ENCODE assay signal across 8 cellular contexts in the genomic region with DNA sequence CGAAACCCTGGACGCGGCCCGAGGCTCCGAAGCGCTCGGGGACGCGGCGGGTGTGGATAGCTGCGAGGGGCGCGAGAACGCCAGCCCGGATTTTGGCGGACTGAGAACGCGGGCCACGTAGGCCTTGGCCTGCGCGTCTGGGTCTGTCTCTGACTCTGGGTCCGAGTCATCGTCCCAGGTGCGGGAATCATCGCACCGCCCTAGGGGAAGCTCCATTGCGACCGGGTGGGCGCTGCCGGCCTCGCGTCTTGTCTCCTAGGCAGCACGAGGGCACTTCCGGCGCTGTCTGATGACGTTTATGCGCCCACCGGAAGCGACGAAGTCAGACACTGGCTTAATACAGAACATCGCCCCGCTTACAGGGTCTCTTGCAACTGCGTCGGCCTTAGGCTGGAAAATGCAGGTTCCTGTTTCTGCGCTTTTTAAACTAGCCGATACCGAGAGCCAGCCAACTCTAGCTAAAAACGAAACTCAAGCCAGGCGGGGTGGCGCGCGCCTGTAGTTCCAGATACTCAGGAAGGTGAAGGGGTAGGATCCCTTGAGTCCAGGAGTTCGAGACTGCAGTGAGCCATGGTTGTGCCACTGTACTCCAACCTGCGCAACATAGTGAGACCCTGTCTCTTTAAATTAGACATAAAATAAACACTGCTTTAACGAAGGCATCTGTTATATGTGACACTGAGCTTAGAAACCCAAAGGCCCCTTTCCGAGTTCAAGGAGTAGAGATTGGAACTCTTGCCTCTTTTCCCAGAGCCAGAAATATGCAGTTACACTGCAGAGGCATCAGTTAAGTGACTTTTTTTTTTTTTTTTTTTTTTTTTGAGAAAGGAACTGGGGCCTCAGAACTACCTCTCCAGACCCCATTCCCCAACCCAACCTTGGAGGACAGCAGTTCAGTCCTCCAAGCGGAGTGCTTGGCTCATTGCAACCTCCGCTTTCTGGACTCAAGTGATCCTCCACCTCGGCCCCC. TPM values are rescaled to one million over a fixed set of nuclear protein-coding genes. Genes with fewer than 3 reads are reported as not detected.
A peak's percentile ranks its signal among the peaks of the same experiment; 100 is the strongest.
DNase-seq lines count a peak whose midpoint lies in the region; ATAC-seq and TF ChIP-seq lines count a peak whose summit lies in the region.

Gene FBXW9 (minus strand): TSS at position 266 of the 970 bp plus-strand sequence. CDS start 50 bp downstream, at position 216.

- peaks cover 8% of the 10 kb centered on the region for H3K36me3 ChIP-seq in fibroblast of lung (ENCODE audit: control insufficient read depth, insufficient read depth, low read length)
- peaks cover 0 to 20% (median 4%) of the 10 kb centered on the region in 3 experiments for H3K36me3 ChIP-seq in naive thymus-derived CD4-positive, alpha-beta T cell (ENCODE audit: control insufficient read depth in 2 of 3, insufficient read depth in 3 of 3, low read length in 3 of 3)

- H3K27me3 Mint-ChIP-seq in naive thymus-derived CD4-positive, alpha-beta T cell: no peaks in the 10 kb centered on the region

- no peak for TF ChIP-seq CTCF in LNCaP clone FGC (IDR thresholded peaks at IDR 0.05; ENCODE audit: control insufficient read depth, extremely low read depth, insufficient read depth)
- no peak for TF ChIP-seq CTCF in fibroblast of lung (conservative IDR thresholded peaks at IDR 0.05 in 1 of 2, IDR thresholded peaks at IDR 0.05 in 1 of 2; ENCODE audit: low read depth in 1 of 2, low read length in 2 of 2)

- peak; percentile 83 for DNase-seq in DMS153 (lab: John Stamatoyannopoulos, UW)
- peak; percentile 85 for DNase-seq in LNCaP clone FGC (ENCODE audit: low read depth)
- peak; percentile 94 for DNase-seq in RPMI7951 (ENCODE audit: low read depth)
- DNase-seq in activated T-helper 1 cell treated with anti-CD3 and anti-CD28 coated beads, Interleukin-2, amount 50 U/mL, for 16 hours (ENCODE audit: low read depth in 1 of 2, low spot score in 1 of 2): peak; percentile 94 to 99
- peak; percentile 94 to 97 for DNase-seq in fibroblast of lung (ENCODE audit: low read depth in 2 of 2)
- DNase-seq in naive thymus-derived CD4-positive, alpha-beta T cell: peak; percentile 88 to 97 (median 95)
- DNase-seq in stimulated activated effector memory CD8-positive, alpha-beta T cell treated with anti-CD3 and anti-CD28 coated beads, Interleukin-12 subunit alpha, Interleukin-12 subunit beta, amount 100 ng/mL, for 72 hours (ENCODE audit: low spot score in 2 of 2): peak; percentile 96 to 99

- peak within 1 kb of the TSS; percentile 90 for H3K4me2 ChIP-seq in fibroblast of lung (ENCODE audit: extremely low read depth, insufficient read depth, low read length)

- H3K9me3 Mint-ChIP-seq in naive thymus-derived CD4-positive, alpha-beta T cell: peaks cover 0 to 4% (median 0%) of the 10 kb centered on the region in 11 donors
- H3K9me3 Mint-ChIP-seq in stimulated activated effector memory CD8-positive, alpha-beta T cell treated with anti-CD3 and anti-CD28 coated beads, Interleukin-12 subunit alpha, Interleukin-12 subunit beta, amount 100 ng/mL, for 72 hours: no peaks in the 10 kb centered on the region

- H3K27ac ChIP-seq in fibroblast of lung (ENCODE audit: insufficient read depth, low read length): peak within 1 kb of the TSS; percentile 73
- H3K27ac ChIP-seq in naive thymus-derived CD4-positive, alpha-beta T cell (ENCODE audit: low read depth, low read length): peak within 1 kb of the TSS; percentile 82

- H3K36me3 Mint-ChIP-seq in naive thymus-derived CD4-positive, alpha-beta T cell: peaks cover 0 to 4% (median 0%) of the 10 kb centered on the region in 5 donors
- peaks cover 53% of the 10 kb centered on the region for H3K36me3 Mint-ChIP-seq in stimulated activated effector memory CD8-positive, alpha-beta T cell treated with anti-CD3 and anti-CD28 coated beads, Interleukin-12 subunit alpha, Interleukin-12 subunit beta, amount 100 ng/mL, for 72 hours

- H3K9me3 ChIP-seq in fibroblast of lung (ENCODE audit: control insufficient read depth, insufficient read depth, low read depth, low read length): no peaks in the 10 kb centered on the region
- no peaks in the 10 kb centered on the region for H3K9me3 ChIP-seq in naive thymus-derived CD4-positive, alpha-beta T cell (ENCODE audit: control insufficient read depth in 2 of 3, low read length in 3 of 3)

- H3K4me3 ChIP-seq in LNCaP clone FGC (ENCODE audit: low read depth, low read length): peak within 1 kb of the TSS; percentile 97
- H3K4me3 ChIP-seq in fibroblast of lung (replicated peaks in 1 of 4; ENCODE audit: control extremely low read depth in 1 of 4, insufficient read depth in 1 of 4, low read depth in 3 of 4, low read length in 4 of 4): peak within 1 kb of the TSS; percentile 58 to 86 (median 73)
- H3K4me3 ChIP-seq in naive thymus-derived CD4-positive, alpha-beta T cell (ENCODE audit: low read length): peak within 1 kb of the TSS; percentile 98

- no peaks in the 10 kb centered on the region for H4K20me1 ChIP-seq in fibroblast of lung (ENCODE audit: control insufficient read depth, extremely low read depth, insufficient read depth, low read length)

- H3K27ac Mint-ChIP-seq in naive thymus-derived CD4-positive, alpha-beta T cell: peak within 1 kb of the TSS; percentile 90 to 97 (median 97)
- peak within 1 kb of the TSS; percentile 89 for H3K27ac Mint-ChIP-seq in stimulated activated effector memory CD8-positive, alpha-beta T cell treated with anti-CD3 and anti-CD28 coated beads, Interleukin-12 subunit alpha, Interleukin-12 subunit beta, amount 100 ng/mL, for 72 hours

- CTCF ChIA-PET in naive thymus-derived CD4-positive, alpha-beta T cell (lab: Charles Lee): interaction anchor here (0.9 to 1.2 kb wide), 2 partner anchors 24 to 1314 kb away, joined by 3 read pairs; no protein-coding TSS in a partner anchor

- H3K9ac ChIP-seq in fibroblast of lung (ENCODE audit: insufficient read depth, low read length): peak within 1 kb of the TSS; percentile 63

- no peaks in the 10 kb centered on the region for H3K79me2 ChIP-seq in fibroblast of lung (ENCODE audit: control insufficient read depth, insufficient read depth, low read length)

- H3K4me1 ChIP-seq in fibroblast of lung (ENCODE audit: control insufficient read depth, extremely low read depth, insufficient read depth, low read length): no peaks in the 10 kb centered on the region
- peaks cover 9 to 11% of the 10 kb centered on the region in 2 donors for H3K4me1 ChIP-seq in naive thymus-derived CD4-positive, alpha-beta T cell (ENCODE audit: control insufficient read depth in 2 of 2, insufficient read depth in 2 of 2, low read length in 2 of 2)

- peak; percentile 75 for ATAC-seq in GM21737 (IDR thresholded peaks at IDR 0.05; ENCODE audit: unreplicated experiment)
- peak; percentile 97 for ATAC-seq in naive thymus-derived CD4-positive, alpha-beta T cell
- ATAC-seq in stimulated activated effector memory CD8-positive, alpha-beta T cell treated with anti-CD3 and anti-CD28 coated beads, Interleukin-12 subunit alpha, Interleukin-12 subunit beta, amount 100 ng/mL, for 72 hours: peak; percentile 95

- H3K27me3 ChIP-seq in fibroblast of lung (ENCODE audit: control insufficient read depth, insufficient read depth, low read length): no peaks in the 10 kb centered on the region
- H3K27me3 ChIP-seq in naive thymus-derived CD4-positive, alpha-beta T cell (ENCODE audit: control insufficient read depth in 2 of 2, insufficient read depth in 2 of 2, low read length in 2 of 2): no peaks in the 10 kb centered on the region

- H3K4me3 Mint-ChIP-seq in naive thymus-derived CD4-positive, alpha-beta T cell: peak within 1 kb of the TSS; percentile 86 to 95 (median 91)
- peak within 1 kb of the TSS; percentile 78 for H3K4me3 Mint-ChIP-seq in stimulated activated effector memory CD8-positive, alpha-beta T cell treated with anti-CD3 and anti-CD28 coated beads, Interleukin-12 subunit alpha, Interleukin-12 subunit beta, amount 100 ng/mL, for 72 hours

- POLR2A ChIA-PET in naive thymus-derived CD4-positive, alpha-beta T cell (lab: Charles Lee): interaction anchor here (0.6 to 3.7 kb wide), 19 partner anchors 8 to 145 kb away, joined by 3 to 21 read pairs (median 4); partner anchors contain the start of genes DHPS, GET3, JUNB and TNPO2

- H3K4me1 Mint-ChIP-seq in naive thymus-derived CD4-positive, alpha-beta T cell: peaks cover 0 to 15% (median 12%) of the 10 kb centered on the region in 7 donors
- H3K4me1 Mint-ChIP-seq in stimulated activated effector memory CD8-positive, alpha-beta T cell treated with anti-CD3 and anti-CD28 coated beads, Interleukin-12 subunit alpha, Interleukin-12 subunit beta, amount 100 ng/mL, for 72 hours: peaks cover 12% of the 10 kb centered on the region

- peak within 1 kb of the TSS; percentile 76 for H2AFZ ChIP-seq in fibroblast of lung (ENCODE audit: low read length)

- intact Hi-C loops in naive thymus-derived CD4-positive, alpha-beta T cell (cut with micrococcal nuclease): loop anchor here (1.0 to 2.0 kb wide), 4 partner anchors 15 to 41 kb away; partner anchors contain the start of genes DHPS (in 2 of the 2) and GET3 (in 2 of the 2)

RNA-seq across cellular contexts. Expression of gene FBXW9, which starts in this region (rescaled TPM):
- total RNA-seq in RPMI7951 (2014; rRNA removed; shearing (Covaris generic)): 21.6 and 24.4 TPM in 2 replicates
- 3.1 and 3.3 TPM in 2 replicates for total RNA-seq in fibroblast of lung
- polyA plus RNA-seq in fibroblast of lung: 3.3 and 4.4 TPM in 2 replicates
- 6.4 and 6.9 TPM in 2 replicates for polyA plus RNA-seq in fibroblast of lung (2012)
- 6.7 and 10.1 TPM in 2 replicates for polyA minus RNA-seq in fibroblast of lung (ENCODE audit: low replicate concordance)
- total RNA-seq in naive thymus-derived CD4-positive, alpha-beta T cell: 1 to 10 TPM; 2.5 to 8.6 (median 4.3) TPM
- polyA plus RNA-seq in naive thymus-derived CD4-positive, alpha-beta T cell: 1 to 10 TPM; 4.9 to 8.5 TPM

Comparison
In these comparisons a context has a peak if more than half of its experiments do, and no peak if none do; other contexts are left out.
1. Peak in every context shown above with its lines: DNase-seq, ATAC-seq, H3K4me3 ChIP-seq and H3K27ac ChIP-seq.